ENCODE assay signal across 1 cellular context in genomic region chr16:51441331-51441730, GRCh38.
TF ChIP-seq lines count a peak whose summit lies in the region.

No MANE protein-coding gene starts in this region.

TF ChIP-seq in WTC11, 78 proteins besides CTCF, POLR2A, EP300 and RAD21 (continued from another document):
- TF ChIP-seq STAT6 (CRISPR knock-in tag; conservative IDR thresholded peaks at IDR 0.05; ENCODE audit: low read depth) (no peak), GABPB1 (CRISPR knock-in tag; IDR thresholded peaks at IDR 0.05) (no peak)
